Comparison of ENCODE assay signal across 2 cellular contexts in genomic region chr7:139361523-139361922, GRCh38.
TF ChIP-seq lines count a peak whose summit lies in the region.

No MANE protein-coding gene starts in this region.

TF ChIP-seq in HepG2, 621 proteins besides CTCF, POLR2A, EP300 and RAD21:
- TF ChIP-seq ZNF274 (CRISPR knock-in tag; IDR thresholded peaks at IDR 0.05) (no peak), E2F5 (CRISPR knock-in tag; conservative IDR thresholded peaks at IDR 0.05) (no peak), ZNF562 (CRISPR knock-in tag; IDR thresholded peaks at IDR 0.05; ENCODE audit: borderline replicate concordance) (no peak), CBX2 (IDR thresholded peaks at IDR 0.05; ENCODE audit: low read depth, low read length) (no peak), CBX2 (CRISPR knock-in tag; IDR thresholded peaks at IDR 0.05; ENCODE audit: low read depth) (no peak), SAP130 (CRISPR knock-in tag; IDR thresholded peaks at IDR 0.05; ENCODE audit: low read depth) (0 out of 2 replicates have a peak, but pooled peaks have one; percentile 13), ONECUT2 (CRISPR knock-in tag; IDR thresholded peaks at IDR 0.05) (no peak)

TF ChIP-seq in GM12878, 131 proteins besides CTCF, POLR2A, EP300 and RAD21:
- no peak for TF ChIP-seq NFYA (IDR thresholded peaks at IDR 0.05; ENCODE audit: borderline replicate concordance, low read depth, low read length)
- TF ChIP-seq ZNF24 (IDR thresholded peaks at IDR 0.05) = no peak
- no peak for TF ChIP-seq RCOR1 (conservative IDR thresholded peaks at IDR 0.05; ENCODE audit: low read depth, low read length)
- no peak for TF ChIP-seq YBX1 (IDR thresholded peaks at IDR 0.05)
- no peak for TF ChIP-seq CBX3 (IDR thresholded peaks at IDR 0.05; ENCODE audit: borderline replicate concordance, low read depth)
- no peak for TF ChIP-seq ZNF207 (IDR thresholded peaks at IDR 0.05; ENCODE audit: borderline replicate concordance)
- no peak for TF ChIP-seq ETV6 (conservative IDR thresholded peaks at IDR 0.05 in 1 of 2, IDR thresholded peaks at IDR 0.05 in 1 of 2; ENCODE audit: borderline replicate concordance in 1 of 2, low read depth in 1 of 2)
- TF ChIP-seq WRNIP1 (IDR thresholded peaks at IDR 0.05; ENCODE audit: borderline replicate concordance, low read depth, low read length) = no peak
- no peak for TF ChIP-seq IKZF2 (IDR thresholded peaks at IDR 0.05)
- no peak for TF ChIP-seq SMARCA5 (IDR thresholded peaks at IDR 0.05)
TF ChIP-seq in GM12878: peak in this region for 0.
